Comparison of ENCODE assay signal across 22 cellular contexts in genomic region chr10:118633801-118634200, GRCh38. TPM values are rescaled to one million over a fixed set of nuclear protein-coding genes. Genes with fewer than 3 reads are reported as not detected.
DNase-seq lines count a peak whose midpoint lies in the region; ATAC-seq and TF ChIP-seq lines count a peak whose summit lies in the region.
"Had no signal": no experiment of that assay in that cellular context is flagged by ENCODE, and none has a peak within 500 bp of the region (broad histone marks: within the 10 kb centered on the region; RNA-seq: fewer than 3 reads in every experiment).

No MANE protein-coding gene starts in this region.

- no peak overlapping the region for H3K27ac Mint-ChIP-seq in glutamatergic neuron (ENCODE audit: unreplicated experiment)
- H3K27ac Mint-ChIP-seq: B cell; CD8-positive, alpha-beta T cell; GM23338; H9 had no signal

- H3K36me3 ChIP-seq in right atrium auricular region, result no peaks in the 10 kb centered on the region
- H3K36me3 ChIP-seq: BLaER1 had no signal

- H3K27me3 Mint-ChIP-seq in glutamatergic neuron (ENCODE audit: unreplicated experiment), result peaks cover 10% of the 10 kb centered on the region

- no peak for ATAC-seq in left ventricle myocardium superior
- no peak for ATAC-seq in left colon
- no peak for ATAC-seq in HG03097 (IDR thresholded peaks at IDR 0.05; ENCODE audit: low FRiP score, unreplicated experiment)
- ATAC-seq: CD8-positive, alpha-beta T cell; GM23338; HCT116 had no signal

- no peaks in the 10 kb centered on the region for H3K27me3 ChIP-seq in right atrium auricular region
- H3K27me3 ChIP-seq: BLaER1 had no signal

- no peaks in the 10 kb centered on the region for H3K9me3 ChIP-seq in right atrium auricular region
- H3K9me3 ChIP-seq: BLaER1, Caco-2 had no signal

- TF ChIP-seq CTCF in right atrium auricular region (IDR thresholded peaks at IDR 0.05) (no peak), glutamatergic neuron (IDR thresholded peaks at IDR 0.05; ENCODE audit: partially characterized antibody, unreplicated experiment) (no peak), foreskin fibroblast (IDR thresholded peaks at IDR 0.05; ENCODE audit: low read depth, low read length) (no peak)

- H3K9me3 Mint-ChIP-seq in glutamatergic neuron (ENCODE audit: unreplicated experiment), result peaks cover 3% of the 10 kb centered on the region
- H3K9me3 Mint-ChIP-seq: CD8-positive, alpha-beta T cell; GM23338 had no signal

- H3K4me3 Mint-ChIP-seq in glutamatergic neuron (ENCODE audit: unreplicated experiment), result no peak overlapping the region
- H3K4me3 Mint-ChIP-seq: B cell; CD4-positive, CD25-positive, alpha-beta regulatory T cell; CD8-positive, alpha-beta T cell; GM23338; H9 had no signal

- DNase-seq in right atrium auricular region (ENCODE audit: low spot score) (peak; percentile 18), left ventricle myocardium superior (no peak), NCI-H82 (lab: John Stamatoyannopoulos, UW) (peak; percentile 59), glutamatergic neuron (peak; percentile 37), foreskin fibroblast (no peak), left colon (no peak)
- DNase-seq: Caco-2; CD4-positive, CD25-positive, alpha-beta regulatory T cell; CD8-positive, alpha-beta T cell; DMS153; GF-D8; H9 had no signal

- intact Hi-C loops in left ventricle myocardium superior (cut with micrococcal nuclease) (no loop called here), left colon (cut with DNase I, micrococcal nuclease) (no loop called here)

- H3K36me3 Mint-ChIP-seq in glutamatergic neuron (ENCODE audit: unreplicated experiment), result peaks cover 8% of the 10 kb centered on the region
- H3K36me3 Mint-ChIP-seq: CD4-positive, CD25-positive, alpha-beta regulatory T cell; CD8-positive, alpha-beta T cell had no signal

- H3K27ac ChIP-seq in right atrium auricular region, result no peak overlapping the region
- H3K27ac ChIP-seq: 22Rv1, BLaER1, C4-2B had no signal

- H3K4me3 ChIP-seq in right atrium auricular region (no peak overlapping the region), foreskin fibroblast (ENCODE audit: low read depth in 1 of 2, low read length in 2 of 2) (no peak overlapping the region)
- H3K4me3 ChIP-seq: BLaER1, GM23338 had no signal

- peaks cover 0 to 8% of the 10 kb centered on the region in 2 donors for H3K4me1 ChIP-seq in right atrium auricular region
- H3K4me1 ChIP-seq: BLaER1, Caco-2 had no signal

- H3K4me1 Mint-ChIP-seq in glutamatergic neuron (ENCODE audit: low read depth, unreplicated experiment), result peaks cover 2% of the 10 kb centered on the region
- H3K4me1 Mint-ChIP-seq: B cell had no signal

RNA-seq across cellular contexts. Expression of gene PRLHR, which starts 38.4 kb away (rescaled TPM):
- total RNA-seq in right atrium auricular region (not detected), left ventricle myocardium superior (not detected), glutamatergic neuron (ENCODE audit: unreplicated experiment) (0.22 TPM), left colon (not detected)
- total RNA-seq: B cell; Caco-2; CD4-positive, CD25-positive, alpha-beta regulatory T cell; CD8-positive, alpha-beta T cell; Daoy; G401; H4; H9 had no signal

Comparison
In these comparisons a context has a peak if more than half of its experiments do, and no peak if none do; other contexts are left out.
1. DNase-seq: peak in right atrium auricular region (single experiment), NCI-H82 (single experiment) and glutamatergic neuron (single experiment); none in left ventricle myocardium superior (single experiment), foreskin fibroblast (0 of 2) and left colon (0 of 2).